Comparison of ENCODE assay signal across 2 cellular contexts in genomic region chr17:6326483-6326882, GRCh38.
TF ChIP-seq lines count a peak whose summit lies in the region.

No MANE protein-coding gene starts in this region.

TF ChIP-seq in GM12891, 5 proteins besides CTCF, POLR2A, EP300 and RAD21:
- TF ChIP-seq SPI1 (IDR thresholded peaks at IDR 0.05; ENCODE audit: low read depth, low read length) (no peak), TAF1 (IDR thresholded peaks at IDR 0.05; ENCODE audit: low read depth, low read length) (no peak), POU2F2 (IDR thresholded peaks at IDR 0.05; ENCODE audit: low read depth, low read length) (no peak), POLR2AphosphoS5 (IDR thresholded peaks at IDR 0.05; ENCODE audit: low read depth, low read length) (no peak), PAX5 (IDR thresholded peaks at IDR 0.05; ENCODE audit: insufficient read depth, low read length, severe bottlenecking) (no peak)
TF ChIP-seq in GM12891: peak in this region for 0.

TF ChIP-seq in H1, 55 proteins besides CTCF, POLR2A, EP300 and RAD21:
- TF ChIP-seq SRF (IDR thresholded peaks at IDR 0.05; ENCODE audit: low read depth, low read length), result no peak
- no peak for TF ChIP-seq PHF8 (conservative IDR thresholded peaks at IDR 0.05; ENCODE audit: low read depth, low read length)
- TF ChIP-seq HDAC6 (IDR thresholded peaks at IDR 0.05; ENCODE audit: low read depth, low read length), result no peak
- no peak for TF ChIP-seq CTBP2 (IDR thresholded peaks at IDR 0.05; ENCODE audit: borderline replicate concordance, insufficient read depth, insufficient read length, low read length)
- no peak for TF ChIP-seq TAF1 (IDR thresholded peaks at IDR 0.05; ENCODE audit: low read depth, low read length)
- TF ChIP-seq CHD2 (IDR thresholded peaks at IDR 0.05; ENCODE audit: low read length), result no peak
- TF ChIP-seq ZNF274 (IDR thresholded peaks at IDR 0.05; ENCODE audit: borderline replicate concordance, extremely low read depth, low read length), result no peak
- TF ChIP-seq SP2 (IDR thresholded peaks at IDR 0.05; ENCODE audit: low read length), result no peak
